ENCODE assay signal across 27 cellular contexts in the genomic region with DNA sequence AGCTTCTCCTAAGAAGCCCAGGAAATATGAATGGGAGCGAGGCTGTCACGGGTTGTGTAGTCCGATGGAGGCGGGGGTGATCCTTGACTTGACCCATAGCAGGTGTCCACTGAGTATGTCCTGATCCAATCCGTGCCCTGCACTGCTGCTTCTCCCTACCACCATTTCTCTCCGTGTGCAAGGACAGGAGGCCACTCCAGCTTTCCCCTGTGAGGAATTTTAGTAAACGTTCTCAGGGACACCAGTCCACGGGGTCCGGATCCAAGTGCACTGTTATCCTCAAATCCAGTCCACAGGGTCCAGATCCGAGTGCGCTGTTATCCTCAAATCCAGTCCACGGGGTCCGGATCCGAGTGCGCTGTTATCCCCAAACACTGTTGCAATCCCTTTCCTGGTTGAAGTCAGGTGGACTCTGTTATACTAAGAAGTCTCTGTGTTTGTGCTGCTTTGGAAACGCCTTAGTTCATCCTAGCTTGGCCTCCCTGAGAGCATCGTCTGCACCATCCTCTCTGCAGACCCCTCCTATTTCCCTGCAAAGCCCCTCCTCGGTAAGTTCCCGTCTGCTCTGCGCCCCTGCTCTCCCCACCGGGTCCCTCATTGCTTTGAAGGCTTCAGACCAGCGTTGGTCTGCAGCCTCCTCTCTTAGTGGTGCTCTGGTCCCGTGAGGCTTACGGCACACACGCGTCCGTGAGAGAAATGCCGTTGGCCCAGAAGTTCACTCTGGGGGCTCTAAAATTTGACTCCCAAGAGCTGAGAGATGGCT.
"Had no signal": no experiment of that assay in that cellular context is flagged by ENCODE, and none has a peak within 500 bp of the region (broad histone marks: within the 10 kb centered on the region; RNA-seq: fewer than 3 reads in every experiment).

No MANE protein-coding gene starts in this region.

- ATAC-seq: effector memory CD8-positive, alpha-beta T cell; left lung; naive thymus-derived CD4-positive, alpha-beta T cell; pancreas; sciatic nerve; stimulated activated naive CD8-positive, alpha-beta T cell treated with anti-CD3 and anti-CD28 coated beads, Interleukin-15, amount 100 ng/mL, for 72 hours had no signal

- H3K27me3 ChIP-seq: colonic mucosa, pancreas, transverse colon had no signal

- H3K9me3 Mint-ChIP-seq: dendritic cell treated with granulocyte-macrophage colony-stimulating factor and Interleukin-4, amounts not matched to agents 40 ng/mL and 50 ng/mL, for 4 days; effector memory CD8-positive, alpha-beta T cell; naive thymus-derived CD4-positive, alpha-beta T cell; stimulated activated naive CD8-positive, alpha-beta T cell treated with anti-CD3 and anti-CD28 coated beads, Interleukin-15, amount 100 ng/mL, for 72 hours had no signal

- DNase-seq: central memory CD4-positive, alpha-beta T cell; colonic mucosa; effector memory CD8-positive, alpha-beta T cell; erythroblast; esophagus squamous epithelium; foreskin melanocyte; glutamatergic neuron; kidney; left lung; mesenchymal stem cell; midbrain; naive thymus-derived CD4-positive, alpha-beta T cell; occipital lobe; pancreas; retina; stimulated activated CD4-positive, alpha-beta T cell treated with anti-CD3 and anti-CD28 coated beads, Interleukin-12 subunit alpha, Interleukin-12 subunit beta, amount 100 ng/mL, for 4 hours; stimulated activated CD4-positive, alpha-beta T cell treated with anti-CD3 and anti-CD28 coated beads, Interleukin-1b, Interleukin-23, amount 100 ng/mL, for 48 hours; stimulated activated CD4-positive, alpha-beta T cell treated with anti-CD3 and anti-CD28 coated beads, Interleukin-4, amount 100 ng/mL, for 1 hour; stimulated activated CD8-positive, alpha-beta memory T cell treated with anti-CD3 and anti-CD28 coated beads, Interleukin-4, amount 100 ng/mL, for 48 hours; stimulated activated naive CD4-positive, alpha-beta T cell; stimulated activated naive CD8-positive, alpha-beta T cell treated with anti-CD3 and anti-CD28 coated beads, Interleukin-15, amount 100 ng/mL, for 72 hours; transverse colon had no signal

- H3K27ac ChIP-seq: colonic mucosa, esophagus squamous epithelium, left lung, pancreas, suprapubic skin, transverse colon had no signal

- H3K36me3 Mint-ChIP-seq: naive thymus-derived CD4-positive, alpha-beta T cell had no signal

- H3K4me3 Mint-ChIP-seq: dendritic cell treated with granulocyte-macrophage colony-stimulating factor and Interleukin-4, amounts not matched to agents 40 ng/mL and 50 ng/mL, for 4 days; effector memory CD8-positive, alpha-beta T cell; naive thymus-derived CD4-positive, alpha-beta T cell; nephron; stimulated activated naive CD8-positive, alpha-beta T cell treated with anti-CD3 and anti-CD28 coated beads, Interleukin-15, amount 100 ng/mL, for 72 hours had no signal

- H3K9me3 ChIP-seq: colonic mucosa, esophagus squamous epithelium, left lung, pancreas, suprapubic skin, transverse colon had no signal

- H3K4me2 ChIP-seq: smooth muscle cell had no signal

- H3K27ac Mint-ChIP-seq: dendritic cell treated with granulocyte-macrophage colony-stimulating factor and Interleukin-4, amounts not matched to agents 40 ng/mL and 50 ng/mL, for 4 days; effector memory CD8-positive, alpha-beta T cell; naive thymus-derived CD4-positive, alpha-beta T cell; nephron had no signal

- H3K4me3 ChIP-seq: colonic mucosa, esophagus squamous epithelium, left lung, pancreas, smooth muscle cell, suprapubic skin, transverse colon had no signal

- H3K27me3 Mint-ChIP-seq: dendritic cell treated with granulocyte-macrophage colony-stimulating factor and Interleukin-4, amounts not matched to agents 40 ng/mL and 50 ng/mL, for 4 days; effector memory CD8-positive, alpha-beta T cell; stimulated activated naive CD8-positive, alpha-beta T cell treated with anti-CD3 and anti-CD28 coated beads, Interleukin-15, amount 100 ng/mL, for 72 hours had no signal

- H3K4me1 ChIP-seq: colonic mucosa, esophagus squamous epithelium, left lung, pancreas, suprapubic skin, transverse colon had no signal

- H3K36me3 ChIP-seq: colonic mucosa, esophagus squamous epithelium, left lung, pancreas, suprapubic skin, transverse colon had no signal

- H3K4me1 Mint-ChIP-seq: naive thymus-derived CD4-positive, alpha-beta T cell; nephron; stimulated activated naive CD8-positive, alpha-beta T cell treated with anti-CD3 and anti-CD28 coated beads, Interleukin-15, amount 100 ng/mL, for 72 hours had no signal
